Comparison of ENCODE assay signal across 9 cellular contexts in genomic region chr1:61183471-61184034, GRCh38.
DNase-seq lines count a peak whose midpoint lies in the region; ATAC-seq and TF ChIP-seq lines count a peak whose summit lies in the region.
"Had no signal": no experiment of that assay in that cellular context is flagged by ENCODE, and none has a peak within 500 bp of the region (broad histone marks: within the 10 kb centered on the region; RNA-seq: fewer than 3 reads in every experiment).

No MANE protein-coding gene starts in this region.

- ATAC-seq in CD4-positive, alpha-beta T cell (ENCODE audit: poor library complexity) = no peak
- ATAC-seq in GM18909 (IDR thresholded peaks at IDR 0.05; ENCODE audit: poor library complexity, unreplicated experiment) = no peak

- TF ChIP-seq CTCF in HFFc6 (IDR thresholded peaks at IDR 0.05) (no peak), MCF 10A (IDR thresholded peaks at IDR 0.05; ENCODE audit: unreplicated experiment) (no peak)
- TF ChIP-seq CTCF in CD4-positive, alpha-beta T cell (IDR thresholded peaks at IDR 0.05) = no peak

- no peak for DNase-seq in HFFc6
- no peak for DNase-seq in MCF 10A (ENCODE audit: unreplicated experiment)
- DNase-seq in inferior parietal cortex (ENCODE audit: extremely low spot score) = peak; percentile 68
- no peak for DNase-seq in CD4-positive, alpha-beta T cell
- DNase-seq in activated CD8-positive, alpha-beta memory T cell treated with anti-CD3 and anti-CD28 coated beads for 24 hours = no peak
- DNase-seq in SIG-M5 treated with dmso at 0.1 percent for 504 hours (lab: John Stamatoyannopoulos, UW; ENCODE audit: unreplicated experiment) = no peak
- DNase-seq: activated effector memory CD4-positive, alpha-beta T cell treated with anti-CD3 and anti-CD28 coated beads, Interleukin-2, amount 50 U/mL, for 16 hours had no signal

- H3K27me3 ChIP-seq in CD4-positive, alpha-beta T cell (ENCODE audit: control insufficient read depth, insufficient read depth, low read length) = no peaks in the 10 kb centered on the region

- H3K9me3 Mint-ChIP-seq in HFFc6 = no peaks in the 10 kb centered on the region
- H3K9me3 Mint-ChIP-seq in MCF 10A (ENCODE audit: unreplicated experiment) = no peaks in the 10 kb centered on the region
- no peaks in the 10 kb centered on the region for H3K9me3 Mint-ChIP-seq in CD4-positive, alpha-beta T cell

- H3K4me1 Mint-ChIP-seq in HFFc6 (ENCODE audit: low read depth) (peaks cover 32% of the 10 kb centered on the region), MCF 10A (ENCODE audit: insufficient read depth, unreplicated experiment) (peaks cover 27% of the 10 kb centered on the region)
- H3K4me1 Mint-ChIP-seq in CD4-positive, alpha-beta T cell (ENCODE audit: low read depth) = peaks cover 4% of the 10 kb centered on the region

- peak overlapping the region in 5 of 7 experiments; percentile 11 to 21 (median 13) for H3K4me3 ChIP-seq in skin epidermis

- CTCF ChIA-PET in MCF 10A (lab: Yijun Ruan, JAX) = interaction anchor here (0.8 to 0.9 kb wide), 2 partner anchors 45 to 157 kb away, joined by 3 read pairs; no protein-coding TSS in a partner anchor
- CTCF ChIA-PET in CD4-positive, alpha-beta T cell (lab: Charles Lee) = interaction anchor here (1.2 kb wide), 1 partner anchor 134 kb away, joined by 3 read pairs; no protein-coding TSS in a partner anchor

- H3K27ac Mint-ChIP-seq in HFFc6 (no peak overlapping the region), MCF 10A (ENCODE audit: low read depth, unreplicated experiment) (peak overlapping the region; percentile 82)
- H3K27ac Mint-ChIP-seq in CD4-positive, alpha-beta T cell = no peak overlapping the region

- intact Hi-C loops in MCF 10A (cut with micrococcal nuclease) = no loop called here
- intact Hi-C loops in CD4-positive, alpha-beta T cell (cut with DNase I, micrococcal nuclease) = no loop called here

- peak overlapping the region in 19 of 21 experiments; percentile 48 to 90 (median 81) for H3K27ac ChIP-seq in skin epidermis
- no peak overlapping the region for H3K27ac ChIP-seq in CD4-positive, alpha-beta T cell (ENCODE audit: low read depth, low read length)

- peak overlapping the region; percentile 59 for H3K4me3 Mint-ChIP-seq in HFFc6
- H3K4me3 Mint-ChIP-seq in MCF 10A (ENCODE audit: unreplicated experiment) = peak overlapping the region; percentile 69
- H3K4me3 Mint-ChIP-seq in CD4-positive, alpha-beta T cell = no peak overlapping the region

- H3K36me3 Mint-ChIP-seq in HFFc6 (ENCODE audit: low read depth) (no peaks in the 10 kb centered on the region), MCF 10A (ENCODE audit: insufficient read depth, unreplicated experiment) (peaks cover 5% of the 10 kb centered on the region)
- H3K36me3 Mint-ChIP-seq in CD4-positive, alpha-beta T cell (ENCODE audit: low read depth) = no peaks in the 10 kb centered on the region

- BruUV-seq in MCF 10A (replicated peaks; lab: Mats Ljungman, UMichigan) = TSS peak; percentile 69

- POLR2A ChIA-PET in MCF 10A (lab: Yijun Ruan, JAX) = interaction anchor here (0.7 to 1.6 kb wide), 2 partner anchors 26 to 72 kb away, joined by 3 to 5 read pairs; no protein-coding TSS in a partner anchor
- POLR2A ChIA-PET in CD4-positive, alpha-beta T cell (lab: Charles Lee) = no interaction called here

- no peaks in the 10 kb centered on the region for H3K9me3 ChIP-seq in CD4-positive, alpha-beta T cell (ENCODE audit: control insufficient read depth, low read length)

- H3K27me3 Mint-ChIP-seq in HFFc6 (ENCODE audit: insufficient read depth) (no peaks in the 10 kb centered on the region; the same call in 1 of the 2 replicates), MCF 10A (ENCODE audit: insufficient read depth, unreplicated experiment) (no peaks in the 10 kb centered on the region)
- no peaks in the 10 kb centered on the region for H3K27me3 Mint-ChIP-seq in CD4-positive, alpha-beta T cell
